20 cellular contexts compared by ENCODE assay signal in the genomic region with DNA sequence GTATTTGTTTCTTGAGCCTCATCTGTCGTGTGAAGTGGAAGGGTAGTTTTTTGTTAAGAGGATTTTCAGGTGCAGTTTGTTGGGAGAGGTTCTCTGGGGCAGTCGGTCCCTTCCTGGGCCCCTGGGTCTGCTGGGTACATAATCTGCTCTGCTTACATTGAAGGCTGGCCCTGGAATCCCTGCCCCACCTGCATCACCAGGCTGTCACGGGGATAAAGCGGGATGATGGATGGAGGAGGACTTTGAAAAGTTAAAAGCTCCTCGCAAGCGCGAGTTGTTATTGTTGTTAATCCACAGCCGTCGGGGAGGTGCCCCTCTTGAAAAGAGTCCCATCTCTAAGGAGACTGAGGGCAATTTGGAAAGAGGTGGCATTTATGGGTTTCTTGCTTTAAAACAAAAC.
A peak's percentile ranks its signal among the peaks of the same experiment; 100 is the strongest.
DNase-seq lines count a peak whose midpoint lies in the region; ATAC-seq, FAIRE-seq and TF ChIP-seq lines count a peak whose summit lies in the region.
"Had no signal": no experiment of that assay in that cellular context is flagged by ENCODE, and none has a peak within 500 bp of the region (broad histone marks: within the 10 kb centered on the region; RNA-seq: fewer than 3 reads in every experiment).

No MANE protein-coding gene starts in this region.

- no peaks in the 10 kb centered on the region for H4K20me1 ChIP-seq in BLaER1
- H4K20me1 ChIP-seq in H1 (replicated peaks in 1 of 2; ENCODE audit: control insufficient read depth in 1 of 2, insufficient read depth in 2 of 2, low read length in 2 of 2), result no peaks in the 10 kb centered on the region

- no peak overlapping the region for H3K56ac ChIP-seq in H1 (replicated peaks; ENCODE audit: insufficient read length, low read depth, low read length)

- H4K5ac ChIP-seq in H1 (ENCODE audit: insufficient read length, low read depth, low read length), result no peak overlapping the region

- H3K27me3 ChIP-seq in BLaER1 (no peaks in the 10 kb centered on the region), H1 (replicated peaks in 1 of 4; ENCODE audit: control insufficient read depth in 3 of 4, extremely low read depth in 1 of 4, insufficient read depth in 3 of 4, low read length in 3 of 4) (no peaks in the 10 kb centered on the region), neuronal stem cell (ENCODE audit: control insufficient read depth in 3 of 3, insufficient read depth in 3 of 3, low read depth in 1 of 3, low read length in 3 of 3) (no peaks in the 10 kb centered on the region)
- H3K27me3 ChIP-seq: Peyer's patch had no signal

- H3K36me3 ChIP-seq in BLaER1 (no peaks in the 10 kb centered on the region), H1 (ENCODE audit: control insufficient read depth in 2 of 4, insufficient read depth in 4 of 4, low read length in 3 of 4) (no peaks in the 10 kb centered on the region), neuronal stem cell (replicated peaks in 1 of 2; ENCODE audit: control insufficient read depth in 2 of 2, insufficient read depth in 2 of 2, low read length in 2 of 2) (no peaks in the 10 kb centered on the region)
- H3K36me3 ChIP-seq: Peyer's patch had no signal

- FAIRE-seq in H1 (lab: Jason Lieb, UNC), result no peak
- FAIRE-seq: A549, H54 had no signal

- POLR2A ChIA-PET in H1 (lab: Charles Lee; ENCODE audit: partially characterized antibody), result no interaction called here

- H2BK12ac ChIP-seq in H1 (ENCODE audit: low read depth, low read length), result no peak overlapping the region
- no peak overlapping the region for H2BK12ac ChIP-seq in neuronal stem cell (ENCODE audit: low read length)

- ATAC-seq in GM21576 (IDR thresholded peaks at IDR 0.05; ENCODE audit: unreplicated experiment), result no peak
- no peak for ATAC-seq in HG02610 (IDR thresholded peaks at IDR 0.05; ENCODE audit: unreplicated experiment)
- ATAC-seq in GM18909 (IDR thresholded peaks at IDR 0.05; ENCODE audit: poor library complexity, unreplicated experiment), result no peak

- CTCF ChIA-PET in H1 (lab: Charles Lee; ENCODE audit: partially characterized antibody), result no interaction called here

- no peaks in the 10 kb centered on the region for H3K9me3 ChIP-seq in BLaER1
- no peaks in the 10 kb centered on the region for H3K9me3 ChIP-seq in H1 (ENCODE audit: insufficient read depth in 2 of 2, low read depth in 1 of 2, low read length in 1 of 2)
- no peaks in the 10 kb centered on the region for H3K9me3 ChIP-seq in neuronal stem cell (replicated peaks in 1 of 2; ENCODE audit: control insufficient read depth in 2 of 2, insufficient read depth in 1 of 2, low read depth in 1 of 2, low read length in 2 of 2)
- H3K9me3 ChIP-seq: A549, Peyer's patch, SK-N-SH had no signal

- H3K4me3 ChIP-seq in BLaER1, result no peak overlapping the region
- H3K4me3 ChIP-seq in H1 (ENCODE audit: extremely low read depth in 1 of 4, insufficient read depth in 2 of 4, low read depth in 3 of 4, low read length in 4 of 4), result no peak overlapping the region
- no peak overlapping the region for H3K4me3 ChIP-seq in neuronal stem cell (ENCODE audit: low read length in 2 of 2)
- H3K4me3 ChIP-seq: A549, Peyer's patch had no signal

- H3K18ac ChIP-seq in H1 (ENCODE audit: extremely low read depth, low read length) (no peak overlapping the region), neuronal stem cell (ENCODE audit: low read length) (no peak overlapping the region)

- H2AFZ ChIP-seq in H1 (ENCODE audit: low read length), result 0 out of 2 replicates have a peak overlapping the region, but pooled peaks have one; percentile 24
- peak overlapping the region; percentile 8 for H2AFZ ChIP-seq in neuronal stem cell (ENCODE audit: low read length)

- no peak overlapping the region for H2BK15ac ChIP-seq in H1 (ENCODE audit: low read length)
- no peak overlapping the region for H2BK15ac ChIP-seq in neuronal stem cell (ENCODE audit: low read length)

- no peak for TF ChIP-seq RAD21 in H1 (IDR thresholded peaks at IDR 0.05 in 1 of 2, conservative IDR thresholded peaks at IDR 0.05 in 1 of 2; ENCODE audit: low read depth in 2 of 2, low read length in 2 of 2)

- TF ChIP-seq EP300 in H1 (IDR thresholded peaks at IDR 0.05; ENCODE audit: borderline replicate concordance in 1 of 2, low read depth in 2 of 2, low read length in 2 of 2), result no peak

- H4K91ac ChIP-seq in H1 (replicated peaks; ENCODE audit: insufficient read length, low read length) (no peak overlapping the region), neuronal stem cell (ENCODE audit: low read depth, low read length, poor library complexity) (no peak overlapping the region)

- H2BK5ac ChIP-seq in H1 (ENCODE audit: low read depth, low read length) (no peak overlapping the region), neuronal stem cell (ENCODE audit: low read length) (no peak overlapping the region)

- H3K79me1 ChIP-seq in H1 (ENCODE audit: low read depth, low read length) (no peaks in the 10 kb centered on the region), neuronal stem cell (ENCODE audit: low read depth, low read length) (no peaks in the 10 kb centered on the region)

- WGBS in H1 (ENCODE audit: extremely low coverage in 1 of 2, insufficient coverage in 1 of 2, insufficient read length in 1 of 2, insufficient replicate concordance in 2 of 2, low coverage in 1 of 2, low lambda C conversion rate in 2 of 2, missing lambda C conversion rate in 1 of 2), 2 experiments, result 76% methylated on average over 9 of the region's 9 CpGs; no CpG with 5 or more reads in 1 of the 2 experiments
- no CpG with 5 or more reads among the region's 9 CpGs for WGBS in neuronal stem cell (ENCODE audit: extremely low coverage in 2 of 2, insufficient read length in 2 of 2, insufficient replicate concordance in 1 of 2), 2 donors

- H3K14ac ChIP-seq in H1 (ENCODE audit: insufficient read length), result no peak overlapping the region
- H3K14ac ChIP-seq in neuronal stem cell (ENCODE audit: low read length), result no peak overlapping the region

- H3K4ac ChIP-seq in H1 (replicated peaks; ENCODE audit: insufficient read length, low read depth, low read length), result no peak overlapping the region
- no peak overlapping the region for H3K4ac ChIP-seq in neuronal stem cell (ENCODE audit: low read length)

- peak overlapping the region; percentile 76 for H3K27ac ChIP-seq in BLaER1
- no peak overlapping the region for H3K27ac ChIP-seq in H1 (ENCODE audit: low read depth, low read length)
- peak overlapping the region; percentile 4 for H3K27ac ChIP-seq in neuronal stem cell (replicated peaks; ENCODE audit: low read length)
- H3K27ac ChIP-seq: A549, HL-60, Peyer's patch had no signal

- no peaks in the 10 kb centered on the region for H3K23me2 ChIP-seq in H1 (ENCODE audit: low read depth, low read length)

- H3K4me1 ChIP-seq in BLaER1, result peaks cover 57% of the 10 kb centered on the region
- H3K4me1 ChIP-seq in H1 (replicated peaks in 1 of 4; ENCODE audit: control insufficient read depth in 3 of 4, insufficient read depth in 4 of 4, low read length in 3 of 4), result peaks cover 2 to 9% (median 6%) of the 10 kb centered on the region in 4 experiments; a peak in 4 of 7 replicates
- peaks cover 7 to 14% of the 10 kb centered on the region in 2 donors for H3K4me1 ChIP-seq in neuronal stem cell (ENCODE audit: control insufficient read depth in 2 of 2, insufficient read depth in 1 of 2, low read depth in 1 of 2, low read length in 2 of 2)
- H3K4me1 ChIP-seq: Peyer's patch had no signal

- no peak overlapping the region for H2BK120ac ChIP-seq in H1 (replicated peaks; ENCODE audit: low read depth, low read length)
- no peak overlapping the region for H2BK120ac ChIP-seq in neuronal stem cell (ENCODE audit: low read depth, low read length)

- no peak for TF ChIP-seq CTCF in H1 (IDR thresholded peaks at IDR 0.05; ENCODE audit: control extremely low read depth in 1 of 3, insufficient read depth in 1 of 3, low read depth in 1 of 3, low read length in 3 of 3)

- H3K23ac ChIP-seq in H1 (ENCODE audit: insufficient read length) (no peak overlapping the region), neuronal stem cell (ENCODE audit: low read depth, low read length, poor library complexity) (no peak overlapping the region)

- H2BK20ac ChIP-seq in H1 (ENCODE audit: low read length), result no peak overlapping the region

- H4K8ac ChIP-seq in H1 (ENCODE audit: extremely low read depth, insufficient read depth, low read length) (no peak overlapping the region), neuronal stem cell (ENCODE audit: low read depth, low read length) (no peak overlapping the region)

- H3K4me2 ChIP-seq in BLaER1 (peak overlapping the region; percentile 84), H1 (ENCODE audit: insufficient read depth in 1 of 2, low read depth in 2 of 2, low read length in 2 of 2) (no peak overlapping the region), neuronal stem cell (ENCODE audit: insufficient read depth, low read length, poor library complexity, severe bottlenecking) (no peak overlapping the region)
- H3K4me2 ChIP-seq: A549, SK-N-SH had no signal

- TF ChIP-seq POLR2A in H1 (IDR thresholded peaks at IDR 0.05; ENCODE audit: control extremely low read depth in 1 of 2, low read depth in 2 of 2, low read length in 2 of 2), result no peak

- DNase-seq in NCI-H82 (lab: John Stamatoyannopoulos, UW) (peak; percentile 91), H1 (ENCODE audit: low read depth in 1 of 2, low spot score in 2 of 2) (peak in 1 of 2 experiments; percentile 44), neuronal stem cell (ENCODE audit: low spot score) (no peak), SW 1271 (lab: John Stamatoyannopoulos, UW) (no peak)
- DNase-seq: CD4-positive, alpha-beta T cell; DMS79 treated with DMSO at 0.1 percent for 48 hours; GF-D8; NCI-H146; NCI-H2107; NCI-H69; Peyer's patch; Right ventricle myocardium superior; SK-N-SH had no signal

- H3K9ac ChIP-seq in BLaER1 (no peak overlapping the region), H1 (replicated peaks in 1 of 4; ENCODE audit: extremely low read depth in 1 of 4, low read depth in 3 of 4, low read length in 3 of 4) (no peak overlapping the region), neuronal stem cell (ENCODE audit: low read depth, low read length, poor library complexity) (no peak overlapping the region)
- H3K9ac ChIP-seq: SK-N-SH had no signal

- H2AK5ac ChIP-seq in H1 (ENCODE audit: low read depth, low read length) (no peak overlapping the region), neuronal stem cell (ENCODE audit: low read depth, low read length) (no peak overlapping the region)

- H3K79me2 ChIP-seq in H1 (ENCODE audit: control insufficient read depth in 1 of 2, insufficient read depth in 2 of 2, low read length in 2 of 2), result no peaks in the 10 kb centered on the region

TF ChIP-seq in H1, 55 proteins besides CTCF, POLR2A, EP300 and RAD21 (continues in another document):
- no peak for TF ChIP-seq JUND (IDR thresholded peaks at IDR 0.05; ENCODE audit: low read length)
- TF ChIP-seq CTBP2 (IDR thresholded peaks at IDR 0.05; ENCODE audit: borderline replicate concordance, insufficient read depth, insufficient read length, low read length), result no peak
- no peak for TF ChIP-seq TEAD4 (IDR thresholded peaks at IDR 0.05; ENCODE audit: low read depth, low read length)
- TF ChIP-seq TAF7 (optimal IDR thresholded peaks at IDR 0.05; ENCODE audit: borderline replicate concordance, low read depth, low read length), result no peak
- TF ChIP-seq CHD1 (IDR thresholded peaks at IDR 0.05; ENCODE audit: low read depth, low read length), result no peak
- no peak for TF ChIP-seq BACH1 (IDR thresholded peaks at IDR 0.05; ENCODE audit: low read length)
